In genomic region chr5:160458971-160459800, GRCh38 we compare ENCODE assay signal across 11 cellular contexts. TPM values are rescaled to one million over a fixed set of nuclear protein-coding genes. Genes with fewer than 3 reads are reported as not detected.
A peak's percentile ranks its signal among the peaks of the same experiment; 100 is the strongest.
DNase-seq lines count a peak whose midpoint lies in the region; ATAC-seq and FAIRE-seq lines count a peak whose summit lies in the region.
"Had no signal": no experiment of that assay in that cellular context is flagged by ENCODE, and none has a peak within 500 bp of the region (broad histone marks: within the 10 kb centered on the region; RNA-seq: fewer than 3 reads in every experiment).

No MANE protein-coding gene starts in this region.

- no peaks in the 10 kb centered on the region for H3K36me3 ChIP-seq in MG63
- H3K36me3 ChIP-seq: SJSA1 had no signal

- POLR2A ChIA-PET in activated naive CD8-positive, alpha-beta T cell treated with anti-CD3 and anti-CD28 coated beads, Interleukin-2, amount 10 ng/mL, durations not matched to agents 7 days and 5 days (lab: Charles Lee) = no interaction called here

- peak overlapping the region; percentile 0 for H3K27ac Mint-ChIP-seq in activated naive CD8-positive, alpha-beta T cell treated with anti-CD3 and anti-CD28 coated beads, Interleukin-2, amount 10 ng/mL, durations not matched to agents 7 days and 5 days

- H3K9me3 ChIP-seq in MG63 = no peaks in the 10 kb centered on the region
- H3K9me3 ChIP-seq: SJSA1 had no signal

- DNase-seq in GM18507 (ENCODE audit: extremely low spot score, insufficient read length, low read depth) = no peak
- no peak for DNase-seq in activated naive CD8-positive, alpha-beta T cell treated with anti-CD3 and anti-CD28 coated beads, Interleukin-2, amount 10 ng/mL, durations not matched to agents 7 days and 5 days
- no peak for DNase-seq in stimulated activated CD4-positive, alpha-beta T cell treated with anti-CD3 and anti-CD28 coated beads, Interleukin-15, amount 100 ng/mL, for 24 hours
- DNase-seq in MG63 = no peak
- DNase-seq in activated CD8-positive, alpha-beta memory T cell treated with anti-CD3 and anti-CD28 coated beads, Interleukin-2, amount 50 U/mL, for 4 hours = no peak
- DNase-seq: DMS53 had no signal

- peaks cover 3% of the 10 kb centered on the region for H3K27me3 Mint-ChIP-seq in activated naive CD8-positive, alpha-beta T cell treated with anti-CD3 and anti-CD28 coated beads, Interleukin-2, amount 10 ng/mL, durations not matched to agents 7 days and 5 days

- peak; percentile 56 for ATAC-seq in GM19455 (IDR thresholded peaks at IDR 0.05; ENCODE audit: unreplicated experiment)
- peak; percentile 58 for ATAC-seq in HG02981 (IDR thresholded peaks at IDR 0.05; ENCODE audit: unreplicated experiment)
- no peak for ATAC-seq in activated naive CD8-positive, alpha-beta T cell treated with anti-CD3 and anti-CD28 coated beads, Interleukin-2, amount 10 ng/mL, durations not matched to agents 7 days and 5 days (ENCODE audit: low read depth)
- ATAC-seq in esophagus mucosa = no peak

- no peaks in the 10 kb centered on the region for H3K36me3 Mint-ChIP-seq in activated naive CD8-positive, alpha-beta T cell treated with anti-CD3 and anti-CD28 coated beads, Interleukin-2, amount 10 ng/mL, durations not matched to agents 7 days and 5 days

- FAIRE-seq in GM18507 (lab: Jason Lieb, UNC) = peak; percentile 75
- FAIRE-seq: keratinocyte had no signal

- H3K9me3 Mint-ChIP-seq in activated naive CD8-positive, alpha-beta T cell treated with anti-CD3 and anti-CD28 coated beads, Interleukin-2, amount 10 ng/mL, durations not matched to agents 7 days and 5 days = no peaks in the 10 kb centered on the region

- H3K4me1 Mint-ChIP-seq in activated naive CD8-positive, alpha-beta T cell treated with anti-CD3 and anti-CD28 coated beads, Interleukin-2, amount 10 ng/mL, durations not matched to agents 7 days and 5 days = peaks cover 10% of the 10 kb centered on the region

- no peak overlapping the region for H3K4me3 ChIP-seq in MG63
- H3K4me3 ChIP-seq: SJSA1 had no signal

- no peaks in the 10 kb centered on the region for H3K27me3 ChIP-seq in MG63

- no peak overlapping the region for H3K4me3 Mint-ChIP-seq in activated naive CD8-positive, alpha-beta T cell treated with anti-CD3 and anti-CD28 coated beads, Interleukin-2, amount 10 ng/mL, durations not matched to agents 7 days and 5 days

RNA-seq across cellular contexts. Expression of gene PTTG1, which starts 37.5 kb away (rescaled TPM):
- 100 to 1,000 TPM; 118 TPM for total RNA-seq in activated naive CD8-positive, alpha-beta T cell treated with anti-CD3 and anti-CD28 coated beads, Interleukin-2, amount 10 ng/mL, durations not matched to agents 7 days and 5 days
- total RNA-seq in MG63 (2014; rRNA removed; shearing (Covaris generic); ENCODE audit: low replicate concordance) = 567 and 761 TPM in 2 replicates
- total RNA-seq in esophagus mucosa = 74.7 TPM

RNA-seq across cellular contexts. Expression of gene SLU7, which starts 40.3 kb away (rescaled TPM):
- 10 to 100 TPM; 62.3 to 66.6 TPM for total RNA-seq in activated naive CD8-positive, alpha-beta T cell treated with anti-CD3 and anti-CD28 coated beads, Interleukin-2, amount 10 ng/mL, durations not matched to agents 7 days and 5 days
- total RNA-seq in MG63 (2014; rRNA removed; shearing (Covaris generic); ENCODE audit: low replicate concordance) = 42.3 and 88.8 TPM in 2 replicates
- total RNA-seq in esophagus mucosa = 23.8 TPM

RNA-seq across cellular contexts. Expression of gene FAM200C, which starts 59.3 kb away (rescaled TPM):
- under 1 TPM; 0.61 to 0.71 TPM for total RNA-seq in activated naive CD8-positive, alpha-beta T cell treated with anti-CD3 and anti-CD28 coated beads, Interleukin-2, amount 10 ng/mL, durations not matched to agents 7 days and 5 days
- 4.9 and 6.3 TPM in 2 replicates for total RNA-seq in MG63 (2014; rRNA removed; shearing (Covaris generic); ENCODE audit: low replicate concordance)
- 0.76 TPM for total RNA-seq in esophagus mucosa

Comparison
In these comparisons a context has a peak if more than half of its experiments do, and no peak if none do; other contexts are left out.
1. ATAC-seq: peak in GM19455 (single experiment) and HG02981 (single experiment); none in activated naive CD8-positive, alpha-beta T cell treated with anti-CD3 and anti-CD28 coated beads, Interleukin-2, amount 10 ng/mL, durations not matched to agents 7 days and 5 days (single experiment) and esophagus mucosa (single experiment).